Comparison of ENCODE assay signal across 25 cellular contexts in the genomic region with DNA sequence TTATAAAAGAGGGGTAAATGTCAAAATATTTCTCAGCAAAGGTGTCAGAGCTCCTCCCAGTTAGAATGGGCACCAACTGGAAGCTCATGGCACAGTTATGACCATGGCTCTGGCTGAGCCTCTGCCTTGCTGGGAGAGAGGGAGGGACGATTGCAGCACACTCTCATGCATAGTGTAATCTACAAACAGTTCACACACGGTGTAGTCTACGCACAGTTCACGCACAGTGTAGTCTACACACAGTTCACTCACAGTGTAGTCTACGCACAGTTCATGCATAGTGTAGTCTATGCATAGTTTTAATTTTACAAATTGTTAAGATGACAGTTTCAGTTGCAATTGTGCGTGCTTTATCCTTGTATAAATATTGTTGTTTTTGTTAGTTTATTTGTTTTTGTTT.
"Had no signal": no experiment of that assay in that cellular context is flagged by ENCODE, and none has a peak within 500 bp of the region (broad histone marks: within the 10 kb centered on the region; RNA-seq: fewer than 3 reads in every experiment).

No MANE protein-coding gene starts in this region.

- H3K27me3 ChIP-seq: stomach, suprapubic skin, testis, thyroid gland, tibial artery, tibial nerve, transverse colon, upper lobe of left lung, upper lobe of right lung, uterus, vagina had no signal

- H3K4me1 ChIP-seq: stomach, suprapubic skin, testis, thyroid gland, tibial artery, tibial nerve, transverse colon, upper lobe of left lung, upper lobe of right lung, uterus, vagina had no signal

- H3K9me3 ChIP-seq: stomach, suprapubic skin, testis, thoracic aorta, thyroid gland, tibial artery, tibial nerve, transverse colon, upper lobe of left lung, upper lobe of right lung, uterus, vagina had no signal

- H3K27ac ChIP-seq: stomach, suprapubic skin, testis, thoracic aorta, thyroid gland, tibial artery, tibial nerve, transverse colon, upper lobe of left lung, upper lobe of right lung, uterus, vagina had no signal

- H3K36me3 ChIP-seq: stomach, suprapubic skin, thoracic aorta, thyroid gland, tibial artery, tibial nerve, transverse colon, upper lobe of left lung, upper lobe of right lung, uterus, vagina had no signal

- H3K4me3 ChIP-seq: stomach, suprapubic skin, testis, thoracic aorta, thyroid gland, tibial artery, tibial nerve, transverse colon, upper lobe of left lung, upper lobe of right lung, uterus, vagina had no signal

- ATAC-seq: stimulated activated effector memory CD8-positive, alpha-beta T cell treated with anti-CD3 and anti-CD28 coated beads, Interleukin-12 subunit alpha, Interleukin-12 subunit beta, amount 100 ng/mL, for 72 hours; stimulated activated memory B cell treated with anti-CD40 and anti-IgM and Interleukin-4, amounts not matched to agents 10 μg/mL and 1 μg/mL and 100 μg/mL, for 72 hours; stimulated activated naive B cell treated with anti-CD40 and anti-IgM and Interleukin-4, amounts not matched to agents 10 μg/mL and 1 μg/mL and 100 μg/mL, for 72 hours; stimulated activated naive CD8-positive, alpha-beta T cell treated with anti-CD3 and anti-CD28 coated beads, Interleukin-15, amount 100 ng/mL, for 72 hours; stimulated activated naive CD8-positive, alpha-beta T cell treated with anti-CD3 and anti-CD28 coated beads, Interleukin-15, Interleukin-2, amounts not matched to agents 100 U/mL and 50 U/mL, for 24 hours; upper lobe of right lung had no signal

- DNase-seq: stimulated activated CD4-positive, alpha-beta T cell treated with anti-CD3 and anti-CD28 coated beads, Interleukin-2, amount 100 ng/mL, for 48 hours; stimulated activated CD4-positive, alpha-beta T cell treated with anti-CD3 and anti-CD28 coated beads, Interleukin-4, amount 100 ng/mL, for 1 hour; stimulated activated CD4-positive, alpha-beta T cell treated with anti-CD3 and anti-CD28 coated beads, Interleukin-4, amount 100 ng/mL, for 24 hours; stimulated activated CD4-positive, alpha-beta T cell treated with anti-CD3 and anti-CD28 coated beads, Interleukin-4, amount 100 ng/mL, for 4 hours; stimulated activated CD8-positive, alpha-beta memory T cell treated with anti-CD3 and anti-CD28 coated beads, Interleukin-4, amount 100 ng/mL, for 48 hours; stimulated activated naive B cell treated with anti-CD40 and anti-IgM and Interleukin-4, amounts not matched to agents 10 μg/mL and 1 μg/mL and 100 μg/mL, for 72 hours; stimulated activated naive CD4-positive, alpha-beta T cell; stimulated activated naive CD4-positive, alpha-beta T cell treated with Interleukin-2 at 50 U/mL for 16 hours; stimulated activated naive CD8-positive, alpha-beta T cell treated with anti-CD3 and anti-CD28 coated beads, Interleukin-15, amount 100 ng/mL, for 72 hours; stimulated activated naive CD8-positive, alpha-beta T cell treated with anti-CD3 and anti-CD28 coated beads, Interleukin-15, Interleukin-2, amounts not matched to agents 100 U/mL and 50 U/mL, for 24 hours; stomach; substantia nigra; testis; thyroid gland; tibial artery; transverse colon; upper lobe of left lung; upper lobe of right lung; uterus had no signal
